In the genomic region with DNA sequence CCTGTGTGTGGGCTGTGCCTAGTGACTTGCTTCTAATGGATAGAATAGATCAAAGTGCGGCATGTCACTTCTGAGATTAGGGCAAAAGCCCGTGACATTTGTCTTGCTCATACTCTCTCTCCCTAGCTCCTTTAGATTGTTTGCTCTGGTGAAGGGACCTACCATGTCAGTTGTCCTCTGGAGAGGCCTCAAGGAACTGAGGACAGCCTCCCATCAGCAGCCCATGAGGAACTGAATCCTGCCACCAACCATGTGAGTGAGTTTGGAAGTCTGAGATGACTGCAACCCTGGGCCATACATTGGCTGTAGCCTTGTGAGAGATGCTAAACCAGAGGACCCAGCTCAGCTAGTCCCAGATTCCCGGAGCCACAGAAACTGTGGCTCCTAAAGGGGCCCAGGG, we compare ENCODE assay signal across 21 cellular contexts.
DNase-seq lines count a peak whose midpoint lies in the region; ATAC-seq, FAIRE-seq and TF ChIP-seq lines count a peak whose summit lies in the region.
"Had no signal": no experiment of that assay in that cellular context is flagged by ENCODE, and none has a peak within 500 bp of the region (broad histone marks: within the 10 kb centered on the region; RNA-seq: fewer than 3 reads in every experiment).

No MANE protein-coding gene starts in this region.

- no peak for TF ChIP-seq POLR2A in GM12891 (IDR thresholded peaks at IDR 0.05; ENCODE audit: low read depth, low read length)

- no peaks in the 10 kb centered on the region for H3K36me3 ChIP-seq in endodermal cell (ENCODE audit: control insufficient read depth, insufficient read depth, low read length)
- H3K36me3 ChIP-seq: BE2C had no signal

- H3K4me1 Mint-ChIP-seq in endodermal cell, result no peaks in the 10 kb centered on the region
- no peaks in the 10 kb centered on the region for H3K4me1 Mint-ChIP-seq in stimulated activated memory B cell treated with anti-CD40 and anti-IgM and Interleukin-4, amounts not matched to agents 10 μg/mL and 1 μg/mL and 100 μg/mL, for 72 hours
- H3K4me1 Mint-ChIP-seq: CD4-positive, CD25-positive, alpha-beta regulatory T cell had no signal

- in situ Hi-C loops in G401 (cut with HindIII; ENCODE audit: low sequenced_read_pairs), result no loop called here

- no peaks in the 10 kb centered on the region for H3K36me3 Mint-ChIP-seq in endodermal cell (ENCODE audit: low read depth)
- no peaks in the 10 kb centered on the region for H3K36me3 Mint-ChIP-seq in stimulated activated memory B cell treated with anti-CD40 and anti-IgM and Interleukin-4, amounts not matched to agents 10 μg/mL and 1 μg/mL and 100 μg/mL, for 72 hours
- H3K36me3 Mint-ChIP-seq: CD4-positive, CD25-positive, alpha-beta regulatory T cell had no signal

- no peaks in the 10 kb centered on the region for H3K9me3 Mint-ChIP-seq in endodermal cell
- no peaks in the 10 kb centered on the region for H3K9me3 Mint-ChIP-seq in stimulated activated memory B cell treated with anti-CD40 and anti-IgM and Interleukin-4, amounts not matched to agents 10 μg/mL and 1 μg/mL and 100 μg/mL, for 72 hours
- H3K9me3 Mint-ChIP-seq: GM23338, HFFc6 had no signal

- DNase-seq in GM12891 (ENCODE audit: insufficient read length, low spot score), result no peak
- peak; percentile 7 for DNase-seq in MV-4-11 (lab: John Stamatoyannopoulos, UW)
- DNase-seq in endodermal cell, result peak; percentile 11
- no peak for DNase-seq in G401 (ENCODE audit: low spot score)
- no peak for DNase-seq in HTR-8/SVneo (ENCODE audit: insufficient read length, low spot score)
- DNase-seq in OCI-M2 (lab: John Stamatoyannopoulos, UW; ENCODE audit: unreplicated experiment), result no peak
- DNase-seq: ACHN; BE2C; C1 segment of cervical spinal cord; Caco-2; CD4-positive, CD25-positive, alpha-beta regulatory T cell; GF-D8; HFFc6; KG1 had no signal

- H3K4me3 ChIP-seq in endodermal cell (ENCODE audit: low read length), result no peak overlapping the region
- H3K4me3 ChIP-seq: GM23338 had no signal

- no peak for TF ChIP-seq CTCF in endodermal cell (conservative IDR thresholded peaks at IDR 0.05)

- H3K4me1 ChIP-seq in endodermal cell (ENCODE audit: control insufficient read depth, insufficient read depth, low read length), result no peaks in the 10 kb centered on the region
- H3K4me1 ChIP-seq: BE2C, Caco-2 had no signal

- ATAC-seq in stimulated activated memory B cell treated with anti-CD40 and anti-IgM and Interleukin-4, amounts not matched to agents 10 μg/mL and 1 μg/mL and 100 μg/mL, for 72 hours, result peak; percentile 28
- ATAC-seq: GM23338, HCT116 had no signal

- no peak overlapping the region for H3K4me3 Mint-ChIP-seq in endodermal cell
- no peak overlapping the region for H3K4me3 Mint-ChIP-seq in stimulated activated memory B cell treated with anti-CD40 and anti-IgM and Interleukin-4, amounts not matched to agents 10 μg/mL and 1 μg/mL and 100 μg/mL, for 72 hours
- H3K4me3 Mint-ChIP-seq: CD4-positive, CD25-positive, alpha-beta regulatory T cell; GM23338; HFFc6 had no signal

- FAIRE-seq in GM12891 (lab: Jason Lieb, UNC) (no peak), HTR-8/SVneo (lab: Jason Lieb, UNC) (no peak)
- FAIRE-seq: A204.1, D721Med, GM18507, H54 had no signal

- no peak overlapping the region for H3K9ac ChIP-seq in endodermal cell (ENCODE audit: extremely low read depth, low read length, poor library complexity, severe bottlenecking)

- 88 to 89% methylated on average over 3 of the region's 3 CpGs for WGBS in endodermal cell (ENCODE audit: insufficient coverage in 1 of 2, insufficient read length in 1 of 2), 2 experiments

- no peaks in the 10 kb centered on the region for H3K27me3 ChIP-seq in endodermal cell (ENCODE audit: control insufficient read depth, insufficient read depth, low read length, poor library complexity, severe bottlenecking)

- no peak overlapping the region for H3K27ac ChIP-seq in endodermal cell (ENCODE audit: low read depth, low read length)

- H3K27me3 Mint-ChIP-seq in endodermal cell (ENCODE audit: insufficient read depth), result peaks cover 27% of the 10 kb centered on the region
- H3K27me3 Mint-ChIP-seq in stimulated activated memory B cell treated with anti-CD40 and anti-IgM and Interleukin-4, amounts not matched to agents 10 μg/mL and 1 μg/mL and 100 μg/mL, for 72 hours, result peaks cover 7% of the 10 kb centered on the region

- H3K9me3 ChIP-seq in endodermal cell (ENCODE audit: control insufficient read depth, low read length), result no peaks in the 10 kb centered on the region
- H3K9me3 ChIP-seq: BE2C, Caco-2 had no signal

- H3K27ac Mint-ChIP-seq in endodermal cell, result no peak overlapping the region
- H3K27ac Mint-ChIP-seq in stimulated activated memory B cell treated with anti-CD40 and anti-IgM and Interleukin-4, amounts not matched to agents 10 μg/mL and 1 μg/mL and 100 μg/mL, for 72 hours, result no peak overlapping the region
- H3K27ac Mint-ChIP-seq: CD4-positive, CD25-positive, alpha-beta regulatory T cell; GM23338; HFFc6 had no signal

TF ChIP-seq in GM12891, 5 proteins besides CTCF, POLR2A, EP300 and RAD21:
- TF ChIP-seq SPI1 (IDR thresholded peaks at IDR 0.05; ENCODE audit: low read depth, low read length) (peak; percentile 86), PAX5 (IDR thresholded peaks at IDR 0.05; ENCODE audit: insufficient read depth, low read length, severe bottlenecking) (no peak), TAF1 (IDR thresholded peaks at IDR 0.05; ENCODE audit: low read depth, low read length) (no peak), POU2F2 (IDR thresholded peaks at IDR 0.05; ENCODE audit: low read depth, low read length) (no peak), POLR2AphosphoS5 (IDR thresholded peaks at IDR 0.05; ENCODE audit: low read depth, low read length) (no peak)

Comparison
In these comparisons a context has a peak if more than half of its experiments do, and no peak if none do; other contexts are left out.
1. DNase-seq: peak in MV-4-11 (single experiment) and endodermal cell (single experiment); none in GM12891 (single experiment), G401 (single experiment), HTR-8/SVneo (single experiment) and OCI-M2 (single experiment).